In the genomic region with DNA sequence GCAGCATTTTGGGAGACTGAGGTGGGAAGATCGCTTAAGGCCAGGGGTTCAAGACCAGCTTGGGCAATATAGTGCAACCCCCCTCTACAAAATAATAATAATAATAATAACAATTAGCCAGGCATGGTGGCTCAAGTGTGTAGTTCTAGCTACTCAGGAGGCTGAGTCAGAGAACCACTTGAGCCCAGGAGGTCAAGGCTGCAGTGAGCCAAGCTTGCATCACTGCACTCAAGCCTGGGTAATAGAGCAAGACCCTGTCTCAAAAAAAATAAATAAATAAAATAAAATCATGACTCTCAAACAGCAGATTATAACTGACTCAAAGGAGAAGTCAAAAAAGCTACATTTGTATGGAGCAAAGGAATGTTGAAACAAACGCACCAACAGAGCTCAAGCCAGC, we compare ENCODE assay signal across 9 cellular contexts. TPM values are rescaled to one million over a fixed set of nuclear protein-coding genes. Genes with fewer than 3 reads are reported as not detected.
"Had no signal": no experiment of that assay in that cellular context is flagged by ENCODE, and none has a peak within 500 bp of the region (broad histone marks: within the 10 kb centered on the region; RNA-seq: fewer than 3 reads in every experiment).

No MANE protein-coding gene starts in this region.

RNA-seq across cellular contexts. Expression of a gene that starts 31.8 kb away (rescaled TPM):
- total RNA-seq: activated naive CD4-positive, alpha-beta T cell treated with anti-CD3 and anti-CD28 coated beads for 36 hours; activated naive CD4-positive, alpha-beta T cell treated with anti-CD3 and anti-CD28 coated beads, Interleukin-2, amount 50 U/mL, for 72 hours; activated naive CD8-positive, alpha-beta T cell treated with anti-CD3 and anti-CD28 coated beads for 36 hours; activated T-cell treated with anti-CD3 and anti-CD28 coated beads, Interleukin-2, amount 50 U/mL, for 4 hours; activated T-helper 1 cell treated with anti-CD3 and anti-CD28 coated beads, Interleukin-12 subunit alpha, Interleukin-12 subunit beta, Interleukin-2, Interleukin-4 antibody, amounts not matched to agents 30 ng/mL and 10 ng/mL and 1 ng/mL, durations not matched to agents 14 hours and 24 hours and 36 hours; activated T-helper 17 cell treated with anti-CD3 and anti-CD28 coated beads, Interleukin-2, amount 50 U/mL, for 72 hours; activated T-helper 2 cell treated with anti-CD3 and anti-CD28 coated beads, Interferon-gamma antibody, Interleukin-2, Interleukin-4, amounts not matched to agents 10 μg/mL and 5 μg/mL and 100 μg/mL, durations not matched to agents 14 hours and 24 hours and 36 hours; ascending aorta; cardiac septum had no signal
